ENCODE assay signal across 9 cellular contexts in genomic region chr13:28140433-28141125, GRCh38. TPM values are rescaled to one million over a fixed set of nuclear protein-coding genes. Genes with fewer than 3 reads are reported as not detected.
DNase-seq lines count a peak whose midpoint lies in the region; ATAC-seq, FAIRE-seq and TF ChIP-seq lines count a peak whose summit lies in the region.
"Had no signal": no experiment of that assay in that cellular context is flagged by ENCODE, and none has a peak within 500 bp of the region (broad histone marks: within the 10 kb centered on the region; RNA-seq: fewer than 3 reads in every experiment).

No MANE protein-coding gene starts in this region.

- CTCF ChIA-PET in activated naive CD4-positive, alpha-beta T cell treated with anti-CD3 and anti-CD28 coated beads for 36 hours (lab: Charles Lee), result interaction anchor here (0.6 kb wide), 1 partner anchor 81 kb away, joined by 3 read pairs; no protein-coding TSS in a partner anchor

- no peak for TF ChIP-seq POLR2A in tibial nerve (IDR thresholded peaks at IDR 0.05)

- peaks cover 46% of the 10 kb centered on the region for H3K4me1 Mint-ChIP-seq in activated naive CD4-positive, alpha-beta T cell treated with anti-CD3 and anti-CD28 coated beads for 36 hours (ENCODE audit: low read depth)
- H3K4me1 Mint-ChIP-seq in activated T-helper 2 cell treated with anti-CD3 and anti-CD28 coated beads, Interferon-gamma antibody, Interleukin-2, Interleukin-4, amounts not matched to agents 10 μg/mL and 5 μg/mL and 100 μg/mL, durations not matched to agents 14 hours and 24 hours and 36 hours (ENCODE audit: low read depth), result peaks cover 38% of the 10 kb centered on the region

- no peaks in the 10 kb centered on the region for H3K9me1 ChIP-seq in keratinocyte (ENCODE audit: control insufficient read depth, extremely low read depth, insufficient read depth, low read length)

- no peak for TF ChIP-seq CTCF in keratinocyte (optimal IDR thresholded peaks at IDR 0.05 in 1 of 3, IDR thresholded peaks at IDR 0.05 in 1 of 3, conservative IDR thresholded peaks at IDR 0.05 in 1 of 3; ENCODE audit: extremely low read depth in 1 of 3, insufficient read depth in 2 of 3, low read length in 3 of 3)
- TF ChIP-seq CTCF in tibial nerve (IDR thresholded peaks at IDR 0.05), result no peak

- ATAC-seq in GM18873 (IDR thresholded peaks at IDR 0.05; ENCODE audit: low FRiP score, unreplicated experiment), result no peak

- H3K27me3 ChIP-seq in keratinocyte (ENCODE audit: control insufficient read depth, extremely low read depth, insufficient read depth, low read length), result no peaks in the 10 kb centered on the region
- no peaks in the 10 kb centered on the region for H3K27me3 ChIP-seq in tibial nerve

- no peak overlapping the region for H2AFZ ChIP-seq in keratinocyte (ENCODE audit: control insufficient read depth, low read length)

- H3K4me2 ChIP-seq in keratinocyte (ENCODE audit: control insufficient read depth, extremely low read depth, insufficient read depth, low read depth, low read length), result peak overlapping the region; percentile 91

- no peak for DNase-seq in activated naive CD4-positive, alpha-beta T cell treated with anti-CD3 and anti-CD28 coated beads for 36 hours
- no peak for DNase-seq in activated naive CD4-positive, alpha-beta T cell (lab: John Stamatoyannopoulos, UW)
- no peak for DNase-seq in activated T-helper 2 cell treated with anti-CD3 and anti-CD28 coated beads, Interferon-gamma antibody, Interleukin-2, Interleukin-4, amounts not matched to agents 10 μg/mL and 5 μg/mL and 100 μg/mL, durations not matched to agents 14 hours and 24 hours and 36 hours (ENCODE audit: low spot score)
- DNase-seq in keratinocyte (ENCODE audit: low read depth, low spot score) (no peak), tibial nerve (ENCODE audit: low spot score in 2 of 2) (no peak), NCI-H2107 treated with DMSO at 0.1 percent for 48 hours (lab: John Stamatoyannopoulos, UW; ENCODE audit: unreplicated experiment) (no peak), EL (no peak)

- intact Hi-C loops in activated naive CD4-positive, alpha-beta T cell treated with anti-CD3 and anti-CD28 coated beads for 36 hours (cut with micrococcal nuclease), result no loop called here
- intact Hi-C loops in activated T-helper 2 cell treated with anti-CD3 and anti-CD28 coated beads, Interferon-gamma antibody, Interleukin-2, Interleukin-4, amounts not matched to agents 10 μg/mL and 5 μg/mL and 100 μg/mL, durations not matched to agents 14 hours and 24 hours and 36 hours (cut with micrococcal nuclease), result loop anchor here (5.0 kb wide), 1 partner anchor 42 kb away; no protein-coding TSS in a partner anchor

- 60% methylated on average over 10 of the region's 10 CpGs for WGBS in tibial nerve, 2 donors

- peaks cover 58% of the 10 kb centered on the region for H3K79me2 ChIP-seq in keratinocyte (ENCODE audit: control insufficient read depth, insufficient read depth, low read length)

- no peak for TF ChIP-seq EP300 in tibial nerve (IDR thresholded peaks at IDR 0.05)

- H3K4me3 Mint-ChIP-seq in activated naive CD4-positive, alpha-beta T cell treated with anti-CD3 and anti-CD28 coated beads for 36 hours, result peak overlapping the region; percentile 77
- H3K4me3 Mint-ChIP-seq in activated T-helper 2 cell treated with anti-CD3 and anti-CD28 coated beads, Interferon-gamma antibody, Interleukin-2, Interleukin-4, amounts not matched to agents 10 μg/mL and 5 μg/mL and 100 μg/mL, durations not matched to agents 14 hours and 24 hours and 36 hours (ENCODE audit: low read depth), result peak overlapping the region; percentile 97

- H3K9me3 Mint-ChIP-seq in activated naive CD4-positive, alpha-beta T cell treated with anti-CD3 and anti-CD28 coated beads for 36 hours, result no peaks in the 10 kb centered on the region
- no peaks in the 10 kb centered on the region for H3K9me3 Mint-ChIP-seq in activated T-helper 2 cell treated with anti-CD3 and anti-CD28 coated beads, Interferon-gamma antibody, Interleukin-2, Interleukin-4, amounts not matched to agents 10 μg/mL and 5 μg/mL and 100 μg/mL, durations not matched to agents 14 hours and 24 hours and 36 hours

- H3K9me3 ChIP-seq in keratinocyte (ENCODE audit: control insufficient read depth, low read depth, low read length) (no peaks in the 10 kb centered on the region), tibial nerve (no peaks in the 10 kb centered on the region)

- FAIRE-seq in keratinocyte (lab: Jason Lieb, UNC), result no peak
- FAIRE-seq: G401.6 had no signal

- H3K4me1 ChIP-seq in keratinocyte (ENCODE audit: control insufficient read depth, extremely low read depth, insufficient read depth, low read length) (peaks cover 21% of the 10 kb centered on the region), tibial nerve (peaks cover 0 to 60% (median 13%) of the 10 kb centered on the region in 4 donors)

- H3K36me3 Mint-ChIP-seq in activated naive CD4-positive, alpha-beta T cell treated with anti-CD3 and anti-CD28 coated beads for 36 hours (ENCODE audit: low read depth), result no peaks in the 10 kb centered on the region
- H3K36me3 Mint-ChIP-seq in activated T-helper 2 cell treated with anti-CD3 and anti-CD28 coated beads, Interferon-gamma antibody, Interleukin-2, Interleukin-4, amounts not matched to agents 10 μg/mL and 5 μg/mL and 100 μg/mL, durations not matched to agents 14 hours and 24 hours and 36 hours (ENCODE audit: low read depth), result peaks cover 16% of the 10 kb centered on the region

- H3K27ac Mint-ChIP-seq in activated naive CD4-positive, alpha-beta T cell treated with anti-CD3 and anti-CD28 coated beads for 36 hours, result peak overlapping the region; percentile 3
- H3K27ac Mint-ChIP-seq in activated T-helper 2 cell treated with anti-CD3 and anti-CD28 coated beads, Interferon-gamma antibody, Interleukin-2, Interleukin-4, amounts not matched to agents 10 μg/mL and 5 μg/mL and 100 μg/mL, durations not matched to agents 14 hours and 24 hours and 36 hours, result peak overlapping the region; percentile 98

- H3K27me3 Mint-ChIP-seq in activated naive CD4-positive, alpha-beta T cell treated with anti-CD3 and anti-CD28 coated beads for 36 hours (ENCODE audit: low read depth), result no peaks in the 10 kb centered on the region
- H3K27me3 Mint-ChIP-seq in activated T-helper 2 cell treated with anti-CD3 and anti-CD28 coated beads, Interferon-gamma antibody, Interleukin-2, Interleukin-4, amounts not matched to agents 10 μg/mL and 5 μg/mL and 100 μg/mL, durations not matched to agents 14 hours and 24 hours and 36 hours (ENCODE audit: low read depth), result no peaks in the 10 kb centered on the region

- dilution Hi-C loops in keratinocyte (cut with MboI; ENCODE audit: extremely low pct_ligation_motif_present, low sequenced_read_pairs), result no loop called here

- peak overlapping the region; percentile 80 for H3K9ac ChIP-seq in keratinocyte (ENCODE audit: control insufficient read depth, extremely low read depth, insufficient read depth, low read length)

- no peaks in the 10 kb centered on the region for H3K36me3 ChIP-seq in keratinocyte (ENCODE audit: control insufficient read depth in 2 of 2, extremely low read depth in 1 of 2, insufficient read depth in 2 of 2, low read length in 2 of 2)
- no peaks in the 10 kb centered on the region for H3K36me3 ChIP-seq in tibial nerve

- peak overlapping the region; percentile 78 for H3K27ac ChIP-seq in keratinocyte (ENCODE audit: control insufficient read depth, insufficient read depth, low read length)
- H3K27ac ChIP-seq in tibial nerve, result peak overlapping the region in 2 of 4 donors; percentile 98 to 99

- H3K4me3 ChIP-seq in keratinocyte (ENCODE audit: control insufficient read depth in 2 of 3, extremely low read depth in 1 of 3, insufficient read depth in 2 of 3, low read depth in 1 of 3, low read length in 3 of 3), result peak overlapping the region; percentile 69 to 84 (median 84)
- H3K4me3 ChIP-seq in tibial nerve, result peak overlapping the region in 3 of 4 donors; percentile 95 to 99 (median 99)

- H4K20me1 ChIP-seq in keratinocyte (ENCODE audit: control insufficient read depth, extremely low read depth, insufficient read depth, low read length), result no peaks in the 10 kb centered on the region

RNA-seq across cellular contexts. Expression of gene PAN3, which starts 2.2 kb away (rescaled TPM):
- 10 to 100 TPM; 21.2 to 21.7 TPM for total RNA-seq in activated naive CD4-positive, alpha-beta T cell treated with anti-CD3 and anti-CD28 coated beads for 36 hours
- 35.4 and 35.6 TPM in 2 replicates for total RNA-seq in activated T-helper 2 cell treated with anti-CD3 and anti-CD28 coated beads, Interferon-gamma antibody, Interleukin-2, Interleukin-4, amounts not matched to agents 10 μg/mL and 5 μg/mL and 100 μg/mL, durations not matched to agents 14 hours and 24 hours and 36 hours
- polyA plus RNA-seq in keratinocyte, result 11.8 to 16.8 TPM (median 12.1 TPM) in 3 replicates
- 4.9 TPM for polyA plus RNA-seq in keratinocyte (2011; ENCODE audit: low read depth)
- polyA plus RNA-seq in keratinocyte (2011; cell fraction: cytosol; rRNA removed), result 6.4 and 12.8 TPM in 2 replicates
- 18.1 and 22.7 TPM in 2 replicates for polyA plus RNA-seq in keratinocyte (2011; cell fraction: nucleus; rRNA removed)
- polyA plus RNA-seq in keratinocyte (2012; ENCODE audit: low replicate concordance), result 9.2 and 12.0 TPM in 2 replicates
- 8.2 to 42.2 TPM (median 32.7 TPM) in 3 replicates for polyA minus RNA-seq in keratinocyte
- polyA minus RNA-seq in keratinocyte (2011; cell fraction: cytosol; rRNA and poly(A)+ RNA removed), result 19.0 TPM
- polyA minus RNA-seq in keratinocyte (2011; cell fraction: nucleus; rRNA and poly(A)+ RNA removed), result 27.3 and 44.6 TPM in 2 replicates
- total RNA-seq in tibial nerve, result 10 to 100 TPM; 40.5 to 54.4 (median 49.0) TPM

RNA-seq across cellular contexts. Expression of gene FLT3, which starts 40.2 kb away (rescaled TPM):
- total RNA-seq in activated naive CD4-positive, alpha-beta T cell treated with anti-CD3 and anti-CD28 coated beads for 36 hours, result not detected
- total RNA-seq in activated T-helper 2 cell treated with anti-CD3 and anti-CD28 coated beads, Interferon-gamma antibody, Interleukin-2, Interleukin-4, amounts not matched to agents 10 μg/mL and 5 μg/mL and 100 μg/mL, durations not matched to agents 14 hours and 24 hours and 36 hours, result not detected in 2 replicates
- polyA plus RNA-seq in keratinocyte, result not detected in 3 replicates
- polyA plus RNA-seq in keratinocyte (2011; ENCODE audit: low read depth), result not detected
- not detected in 2 replicates for polyA plus RNA-seq in keratinocyte (2011; cell fraction: cytosol; rRNA removed)
- not detected in 2 replicates for polyA plus RNA-seq in keratinocyte (2011; cell fraction: nucleus; rRNA removed)
- not detected in 2 replicates for polyA plus RNA-seq in keratinocyte (2012; ENCODE audit: low replicate concordance)
- not detected in 3 replicates for polyA minus RNA-seq in keratinocyte
- not detected for polyA minus RNA-seq in keratinocyte (2011; cell fraction: cytosol; rRNA and poly(A)+ RNA removed)
- polyA minus RNA-seq in keratinocyte (2011; cell fraction: nucleus; rRNA and poly(A)+ RNA removed), result not detected in 2 replicates
- under 1 TPM in 3 of 4 donors, not detected in 1; 0.20 to 0.42 (median 0.22) TPM for total RNA-seq in tibial nerve
